15 cellular contexts compared by ENCODE assay signal in the genomic region with DNA sequence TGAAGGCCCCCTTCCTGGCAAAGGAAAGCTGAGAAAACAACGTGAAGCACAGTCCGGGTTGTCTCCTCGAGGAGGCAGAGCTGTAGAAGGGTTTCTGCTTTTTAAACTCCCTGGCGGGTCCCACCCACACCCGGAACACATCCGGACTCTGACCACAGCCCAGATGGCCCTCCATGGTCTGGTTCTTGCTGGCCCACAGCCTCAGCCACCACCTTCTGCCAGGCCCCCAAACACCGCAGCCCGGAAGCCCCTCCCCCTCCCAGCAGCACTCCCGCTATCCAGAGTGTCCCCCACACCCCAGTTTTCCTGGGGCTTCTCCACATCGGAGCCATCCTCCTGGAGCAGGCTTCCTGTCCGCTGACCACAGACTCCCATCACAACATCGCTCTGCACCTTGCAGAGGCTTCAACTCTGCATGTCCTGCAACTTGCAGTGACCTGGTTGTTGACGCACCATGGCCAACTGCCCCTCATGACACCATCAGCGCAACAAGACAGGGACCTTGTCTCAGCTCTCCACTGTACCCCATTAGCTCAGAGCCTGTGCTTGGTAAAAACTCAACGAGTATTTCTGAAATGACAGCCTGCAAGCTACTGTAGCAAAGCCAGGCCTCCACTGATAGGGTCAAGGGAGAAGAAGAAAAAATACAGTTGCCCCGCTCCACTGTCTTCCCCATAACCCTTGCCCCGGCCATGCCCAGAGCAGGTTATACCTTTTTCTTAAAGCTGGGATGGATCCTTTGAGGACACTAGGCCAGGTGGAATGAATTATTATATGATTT.
A peak's percentile ranks its signal among the peaks of the same experiment; 100 is the strongest.
DNase-seq lines count a peak whose midpoint lies in the region; ATAC-seq and TF ChIP-seq lines count a peak whose summit lies in the region.
"Had no signal": no experiment of that assay in that cellular context is flagged by ENCODE, and none has a peak within 500 bp of the region (broad histone marks: within the 10 kb centered on the region; RNA-seq: fewer than 3 reads in every experiment).

No MANE protein-coding gene starts in this region.

- no peak for ATAC-seq in left cardiac atrium
- peak; percentile 75 for ATAC-seq in HG02798 (IDR thresholded peaks at IDR 0.05; ENCODE audit: poor library complexity, unreplicated experiment)
- ATAC-seq in activated B cell treated with CpG ODN at 0.5 μM for 24 hours (ENCODE audit: low read depth) = no peak
- ATAC-seq in HG03565 (IDR thresholded peaks at IDR 0.05; ENCODE audit: unreplicated experiment) = no peak

- no peaks in the 10 kb centered on the region for H3K36me3 ChIP-seq in MM.1S (replicated peaks; ENCODE audit: insufficient read depth, low read length)
- H3K36me3 ChIP-seq: heart right ventricle, WERI-Rb-1 had no signal

- H3K4me2 ChIP-seq in MM.1S (ENCODE audit: low read depth, low read length) = no peak overlapping the region
- H3K4me2 ChIP-seq: PC-9 had no signal

- H3K9ac ChIP-seq in MM.1S (ENCODE audit: low read length) = no peak overlapping the region

- H3K27me3 ChIP-seq in MM.1S (replicated peaks; ENCODE audit: insufficient read depth, low read length) = no peaks in the 10 kb centered on the region
- H3K27me3 ChIP-seq: heart right ventricle had no signal

- H3K4me3 ChIP-seq in MM.1S (ENCODE audit: low read length) = no peak overlapping the region
- H3K4me3 ChIP-seq: heart right ventricle, PC-9, skin epidermis had no signal

- H2AFZ ChIP-seq in MM.1S (ENCODE audit: low read length) = no peak overlapping the region
- H2AFZ ChIP-seq: PC-9 had no signal

- intact Hi-C loops in cardiac septum (cut with DNase I) = no loop called here
- intact Hi-C loops in left cardiac atrium (cut with DNase I) = no loop called here
- intact Hi-C loops in activated B cell treated with CpG ODN at 0.5 μM for 24 hours (cut with micrococcal nuclease) = no loop called here

- no peak for TF ChIP-seq CTCF in activated B cell treated with CpG ODN at 0.5 μM for 24 hours (IDR thresholded peaks at IDR 0.05)
- TF ChIP-seq CTCF in MM.1S (IDR thresholded peaks at IDR 0.05; ENCODE audit: low read length) = no peak

- peak overlapping the region; percentile 25 for H3K4me3 Mint-ChIP-seq in activated B cell treated with CpG ODN at 0.5 μM for 24 hours

- H3K27ac ChIP-seq in MM.1S (ENCODE audit: low read length) = no peak overlapping the region
- H3K27ac ChIP-seq: heart right ventricle, PC-9, skin epidermis, WERI-Rb-1 had no signal

- CTCF ChIA-PET in activated B cell treated with CpG ODN at 0.5 μM for 24 hours (lab: Charles Lee) = no interaction called here

- no peaks in the 10 kb centered on the region for H3K9me3 ChIP-seq in MM.1S (replicated peaks; ENCODE audit: insufficient read depth, low read length)
- H3K9me3 ChIP-seq: heart right ventricle had no signal

- H3K9me3 Mint-ChIP-seq in activated B cell treated with CpG ODN at 0.5 μM for 24 hours = no peaks in the 10 kb centered on the region

- peaks cover 24% of the 10 kb centered on the region for H3K4me1 Mint-ChIP-seq in activated B cell treated with CpG ODN at 0.5 μM for 24 hours

- peaks cover 7% of the 10 kb centered on the region for H3K27me3 Mint-ChIP-seq in activated B cell treated with CpG ODN at 0.5 μM for 24 hours

- H4K20me1 ChIP-seq in MM.1S (ENCODE audit: insufficient read depth, low read length) = no peaks in the 10 kb centered on the region

- POLR2A ChIA-PET in activated B cell treated with CpG ODN at 0.5 μM for 24 hours (lab: Charles Lee) = no interaction called here

- peak; percentile 38 for DNase-seq in cardiac septum (ENCODE audit: low spot score)
- no peak for DNase-seq in left cardiac atrium
- no peak for DNase-seq in activated B cell treated with CpG ODN at 0.5 μM for 24 hours
- DNase-seq in T1000 (lab: John Stamatoyannopoulos, UW) = no peak
- no peak for DNase-seq in MM.1S
- DNase-seq in NCI-H2107 treated with DMSO at 0.1 percent for 48 hours (lab: John Stamatoyannopoulos, UW; ENCODE audit: unreplicated experiment) = no peak
- DNase-seq: activated naive CD4-positive, alpha-beta T cell treated with anti-CD3 and anti-CD28 coated beads, Interleukin-2, amount 50 U/mL, for 16 hours; heart right ventricle; IMR-90; NCI-H2081; PC-9; WERI-Rb-1 had no signal

- H3K9me2 ChIP-seq in MM.1S (replicated peaks; ENCODE audit: insufficient read depth, low read length) = no peaks in the 10 kb centered on the region

- no peaks in the 10 kb centered on the region for H3F3A ChIP-seq in MM.1S (ENCODE audit: insufficient read depth, low read length)

- no peak overlapping the region for H3K27ac Mint-ChIP-seq in activated B cell treated with CpG ODN at 0.5 μM for 24 hours

- H3K79me2 ChIP-seq in MM.1S (ENCODE audit: low read length) = no peaks in the 10 kb centered on the region

- no peaks in the 10 kb centered on the region for H3K36me3 Mint-ChIP-seq in activated B cell treated with CpG ODN at 0.5 μM for 24 hours (ENCODE audit: low read depth)

- H3K4me1 ChIP-seq in MM.1S (ENCODE audit: low read length) = no peaks in the 10 kb centered on the region
- H3K4me1 ChIP-seq: heart right ventricle had no signal
